1 cellular context compared by ENCODE assay signal in genomic region chr10:62281336-62281735, GRCh38. TPM values are rescaled to one million over a fixed set of nuclear protein-coding genes. Genes with fewer than 3 reads are reported as not detected.
"Had no signal": no experiment of that assay in that cellular context is flagged by ENCODE, and none has a peak within 500 bp of the region (broad histone marks: within the 10 kb centered on the region; RNA-seq: fewer than 3 reads in every experiment).

No MANE protein-coding gene starts in this region.

RNA-seq across cellular contexts. Expression of gene RTKN2, which starts 12.7 kb away (rescaled TPM):
- total RNA-seq: Right ventricle myocardium superior had no signal
